Comparison of ENCODE assay signal across 18 cellular contexts in genomic region chr7:30427296-30428080, GRCh38. TPM values are rescaled to one million over a fixed set of nuclear protein-coding genes. Genes with fewer than 3 reads are reported as not detected.
DNase-seq lines count a peak whose midpoint lies in the region; ATAC-seq and TF ChIP-seq lines count a peak whose summit lies in the region.
"Had no signal": no experiment of that assay in that cellular context is flagged by ENCODE, and none has a peak within 500 bp of the region (broad histone marks: within the 10 kb centered on the region; RNA-seq: fewer than 3 reads in every experiment).

No MANE protein-coding gene starts in this region.

- no peaks in the 10 kb centered on the region for H3K27me3 ChIP-seq in HL-60 (ENCODE audit: insufficient read depth, poor library complexity, severe bottlenecking)
- H3K27me3 ChIP-seq: vagina had no signal

- peak overlapping the region; percentile 66 for H3K27ac ChIP-seq in HL-60 (replicated peaks)
- H3K27ac ChIP-seq: parathyroid adenoma, vagina had no signal

- no peaks in the 10 kb centered on the region for H3K27me3 Mint-ChIP-seq in osteocyte (ENCODE audit: unreplicated experiment)
- H3K27me3 Mint-ChIP-seq: stimulated activated naive CD8-positive, alpha-beta T cell treated with anti-CD3 and anti-CD28 coated beads, Interleukin-15, Interleukin-2, amounts not matched to agents 100 ng/mL and 50 ng/mL, for 24 hours had no signal

- H3K36me3 Mint-ChIP-seq in osteocyte (ENCODE audit: unreplicated experiment), result peaks cover 30% of the 10 kb centered on the region

- no peak overlapping the region for H3K27ac Mint-ChIP-seq in osteocyte (ENCODE audit: unreplicated experiment)
- H3K27ac Mint-ChIP-seq: stimulated activated naive CD8-positive, alpha-beta T cell treated with anti-CD3 and anti-CD28 coated beads, Interleukin-15, Interleukin-2, amounts not matched to agents 100 ng/mL and 50 ng/mL, for 24 hours; T-helper 1 cell treated with Interleukin-12 subunit alpha and Interleukin-12 subunit beta and Interleukin-4 antibody, amounts not matched to agents 30 μg/mL and 1 μg/mL, for 36 hours had no signal

- ATAC-seq in left ventricle myocardium superior, result peak; percentile 68
- no peak for ATAC-seq in GM21576 (IDR thresholded peaks at IDR 0.05; ENCODE audit: unreplicated experiment)
- no peak for ATAC-seq in HG03039 (IDR thresholded peaks at IDR 0.05; ENCODE audit: unreplicated experiment)
- ATAC-seq: mucosa of descending colon had no signal

- peak; percentile 65 for DNase-seq in Ammon's horn (ENCODE audit: low spot score)
- peak in 1 of 2 experiments; percentile 63 for DNase-seq in HL-60 (ENCODE audit: low read depth in 1 of 2, low spot score in 1 of 2)
- DNase-seq in left ventricle myocardium superior, result no peak
- peak; percentile 76 for DNase-seq in osteocyte (ENCODE audit: extremely low spot score, unreplicated experiment)
- DNase-seq in T-helper 2 cell, result no peak
- no peak for DNase-seq in GM19238 (ENCODE audit: insufficient read length, low spot score)
- DNase-seq: activated CD4-positive, CD25-positive, alpha-beta regulatory T cell; COR-L47; effector CD4-positive, alpha-beta T cell; NCI-H187; NCI-H345 had no signal

- H3K4me3 ChIP-seq in HL-60 (replicated peaks; ENCODE audit: insufficient read depth, low read length), result no peak overlapping the region
- H3K4me3 ChIP-seq: mucosa of descending colon, vagina had no signal

- intact Hi-C loops in left ventricle myocardium superior (cut with micrococcal nuclease), result no loop called here

- H3K9me3 Mint-ChIP-seq in osteocyte (ENCODE audit: unreplicated experiment), result no peaks in the 10 kb centered on the region
- H3K9me3 Mint-ChIP-seq: stimulated activated naive CD8-positive, alpha-beta T cell treated with anti-CD3 and anti-CD28 coated beads, Interleukin-15, Interleukin-2, amounts not matched to agents 100 ng/mL and 50 ng/mL, for 24 hours; T-helper 1 cell treated with Interleukin-12 subunit alpha and Interleukin-12 subunit beta and Interleukin-4 antibody, amounts not matched to agents 30 μg/mL and 1 μg/mL, for 36 hours had no signal

- peaks cover 16% of the 10 kb centered on the region for H3K4me1 Mint-ChIP-seq in osteocyte (ENCODE audit: unreplicated experiment)

- TF ChIP-seq CTCF in HL-60 (IDR thresholded peaks at IDR 0.05; ENCODE audit: insufficient read depth, low read length) (no peak), osteocyte (IDR thresholded peaks at IDR 0.05) (no peak)

- no peak overlapping the region for H3K4me3 Mint-ChIP-seq in osteocyte (ENCODE audit: unreplicated experiment)
- H3K4me3 Mint-ChIP-seq: stimulated activated naive CD8-positive, alpha-beta T cell treated with anti-CD3 and anti-CD28 coated beads, Interleukin-15, Interleukin-2, amounts not matched to agents 100 ng/mL and 50 ng/mL, for 24 hours; T-helper 1 cell treated with Interleukin-12 subunit alpha and Interleukin-12 subunit beta and Interleukin-4 antibody, amounts not matched to agents 30 μg/mL and 1 μg/mL, for 36 hours had no signal

RNA-seq across cellular contexts. Expression of gene NOD1, which starts 51.1 kb away (rescaled TPM):
- total RNA-seq in left ventricle myocardium superior (6.9 TPM), osteocyte (7.2 and 8.9 TPM in 2 replicates)

Comparison
In these comparisons a context has a peak if more than half of its experiments do, and no peak if none do; other contexts are left out.
1. DNase-seq: peak in Ammon's horn (single experiment) and osteocyte (single experiment); none in left ventricle myocardium superior (single experiment), T-helper 2 cell (0 of 5) and GM19238 (single experiment).